Comparison of ENCODE assay signal across 8 cellular contexts in the genomic region with DNA sequence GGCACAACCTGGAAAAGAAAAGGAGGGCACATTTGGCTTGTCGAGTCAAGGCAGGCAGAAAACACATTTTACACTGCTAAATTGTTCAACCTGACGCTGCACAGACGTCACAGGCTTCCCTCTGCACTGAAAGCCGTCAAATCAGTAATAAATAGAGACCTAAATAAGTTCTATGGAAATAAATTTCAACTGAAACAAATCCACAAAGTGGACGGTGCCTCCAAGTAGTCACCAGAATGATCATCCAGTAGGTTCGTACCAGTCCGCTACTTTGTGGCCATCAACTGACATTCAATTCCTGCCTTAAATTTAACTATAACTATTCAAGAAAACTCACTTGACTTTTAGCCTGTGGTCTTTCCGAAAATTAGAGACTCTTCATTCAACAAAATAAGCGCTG. TPM values are rescaled to one million over a fixed set of nuclear protein-coding genes. Genes with fewer than 3 reads are reported as not detected.
DNase-seq lines count a peak whose midpoint lies in the region; ATAC-seq, FAIRE-seq and TF ChIP-seq lines count a peak whose summit lies in the region.

No MANE protein-coding gene starts in this region.

- intact Hi-C loops in K562 (cut with micrococcal nuclease) (no loop called here), transverse colon (cut with DNase I; ENCODE audit: low total_unique reads) (no loop called here)

- H3K27ac ChIP-seq in K562 (ENCODE audit: extremely low read depth, low read depth, low read length) (no peak overlapping the region; the same call in 2 of the 3 replicates), mesenchymal stem cell (ENCODE audit: low read length, poor library complexity, severe bottlenecking) (no peak overlapping the region), transverse colon (peak overlapping the region; percentile 91 to 95 (median 92))

- no peak for DNase-seq in activated T-cell treated with anti-CD3 and anti-CD28 coated beads, Interleukin-2, amount 50 U/mL, for 72 hours
- DNase-seq in activated T-cell treated with anti-CD3 and anti-CD28 coated beads for 4 hours (no peak), K562 (ENCODE audit: extremely low read depth in 1 of 4, low spot score in 3 of 4) (peak in 1 of 4 experiments; percentile 4), mesenchymal stem cell (no peak), transverse colon (no peak), NCI-H187 treated with DMSO at 0.1 percent for 48 hours (lab: John Stamatoyannopoulos, UW) (no peak), GM10248 (ENCODE audit: extremely low spot score) (no peak)
- DNase-seq in stimulated activated CD4-positive, alpha-beta T cell treated with anti-CD3 and anti-CD28 coated beads, Interleukin-4, amount 100 ng/mL, for 24 hours, result no peak

- WGBS in K562 (ENCODE audit: insufficient coverage, low coverage, missing lambda C conversion rate), result 68% methylated on average over 9 of the region's 9 CpGs
- 63% methylated on average over 9 of the region's 9 CpGs for WGBS in mesenchymal stem cell
- WGBS in transverse colon (ENCODE audit: low coverage in 1 of 2), 2 donors, result 35 to 41% methylated on average over 6 to 9 of the region's 9 CpGs

- H3K4me1 ChIP-seq in K562 (replicated peaks in 1 of 2; ENCODE audit: control insufficient read depth in 2 of 2, insufficient read depth in 2 of 2, low read length in 2 of 2), result peaks cover 8% of the 10 kb centered on the region in 2 experiments; a peak in 3 of 5 replicates
- H3K4me1 ChIP-seq in mesenchymal stem cell (ENCODE audit: control insufficient read depth, insufficient read depth, low read depth, low read length), result peaks cover 2% of the 10 kb centered on the region
- H3K4me1 ChIP-seq in transverse colon, result peaks cover 3 to 23% (median 10%) of the 10 kb centered on the region in 4 donors

- H3K79me1 ChIP-seq in mesenchymal stem cell (replicated peaks; ENCODE audit: low read length, poor library complexity, severe bottlenecking), result no peaks in the 10 kb centered on the region

- TF ChIP-seq EP300 in K562 (IDR thresholded peaks at IDR 0.05; ENCODE audit: low read length), result no peak
- no peak for TF ChIP-seq EP300 in transverse colon (IDR thresholded peaks at IDR 0.05; ENCODE audit: low read depth)

- no peak for TF ChIP-seq CTCF in K562 (IDR thresholded peaks at IDR 0.05 in 2 of 3, conservative IDR thresholded peaks at IDR 0.05 in 1 of 3; ENCODE audit: insufficient read depth in 2 of 3, low read depth in 1 of 3, low read length in 3 of 3)
- TF ChIP-seq CTCF in transverse colon (IDR thresholded peaks at IDR 0.05), result no peak
- no peak for TF ChIP-seq CTCF in GM10248 (IDR thresholded peaks at IDR 0.05; ENCODE audit: control extremely low read depth, extremely low read depth, low read depth, missing control alignments)

- H3K27me3 ChIP-seq in K562 (ENCODE audit: control insufficient read depth in 2 of 2, insufficient read depth in 2 of 2, low read length in 2 of 2) (no peaks in the 10 kb centered on the region), mesenchymal stem cell (ENCODE audit: control insufficient read depth in 1 of 2, insufficient read depth in 1 of 2, low read length in 2 of 2) (no peaks in the 10 kb centered on the region), transverse colon (no peaks in the 10 kb centered on the region)

- H2BK120ac ChIP-seq in mesenchymal stem cell (ENCODE audit: low read depth, low read length), result no peak overlapping the region

- in situ Hi-C loops in K562 (cut with MboI), result no loop called here
- in situ Hi-C loops in transverse colon (cut with MboI; ENCODE audit: low pct_ligation_motif_present in 1 of 4, low pct_unique_long_range_greater_than_20kb in 1 of 4, low sequenced_read_pairs in 3 of 4), result no loop called here

- CTCF ChIA-PET in K562 (lab: Yijun Ruan, JAX; ENCODE audit: low intra/inter-chr PET ratio), result no interaction called here
- CTCF ChIA-PET in GM10248 (lab: Yijun Ruan, JAX), result interaction anchor here (1.2 to 2.2 kb wide), 7 partner anchors 8 to 94 kb away, joined by 3 to 9 read pairs (median 6); partner anchors contain the start of gene CYCS

- no peak overlapping the region for H2AK5ac ChIP-seq in mesenchymal stem cell (ENCODE audit: low read length, severe bottlenecking)

- peak overlapping the region in 1 of 2 experiments; percentile 65 for H3K4ac ChIP-seq in mesenchymal stem cell (ENCODE audit: low read depth in 1 of 2, low read length in 2 of 2)

- peak overlapping the region; percentile 86 for H2AFZ ChIP-seq in K562 (ENCODE audit: low read depth, low read length)
- no peak overlapping the region for H2AFZ ChIP-seq in mesenchymal stem cell (ENCODE audit: low read depth, low read length)

- no peak overlapping the region for H3K18ac ChIP-seq in mesenchymal stem cell (ENCODE audit: low read depth in 1 of 2, low read length in 2 of 2)

- H3K4me2 ChIP-seq in K562 (ENCODE audit: insufficient read depth, low read length) (peak overlapping the region; percentile 84), mesenchymal stem cell (ENCODE audit: low read length, poor library complexity, severe bottlenecking) (peak overlapping the region; percentile 69)

- H3K27ac Mint-ChIP-seq in activated T-cell treated with anti-CD3 and anti-CD28 coated beads, Interleukin-2, amount 50 U/mL, for 72 hours, result no peak overlapping the region

- TF ChIP-seq POLR2A in K562 (conservative IDR thresholded peaks at IDR 0.05), result no peak
- TF ChIP-seq POLR2A in transverse colon (IDR thresholded peaks at IDR 0.05), result no peak

- H4K20me1 ChIP-seq in K562 (replicated peaks; ENCODE audit: control insufficient read depth, insufficient read depth, low read length), result no peaks in the 10 kb centered on the region

- H3K36me3 ChIP-seq in K562 (ENCODE audit: control insufficient read depth, insufficient read depth, low read length) (no peaks in the 10 kb centered on the region), mesenchymal stem cell (ENCODE audit: control insufficient read depth in 1 of 2, insufficient read depth in 2 of 2, low read depth in 1 of 2, low read length in 2 of 2) (no peaks in the 10 kb centered on the region), transverse colon (no peaks in the 10 kb centered on the region)

- ATAC-seq in activated T-cell treated with anti-CD3 and anti-CD28 coated beads, Interleukin-2, amount 50 U/mL, for 72 hours (replicated peaks in 1 of 2), result no peak
- ATAC-seq in K562, result no peak

- no peaks in the 10 kb centered on the region for H3K9me3 Mint-ChIP-seq in activated T-cell treated with anti-CD3 and anti-CD28 coated beads, Interleukin-2, amount 50 U/mL, for 72 hours

- no peaks in the 10 kb centered on the region for H3K9me3 ChIP-seq in K562 (replicated peaks; ENCODE audit: control insufficient read depth, insufficient read depth, low read depth, low read length)
- no peaks in the 10 kb centered on the region for H3K9me3 ChIP-seq in mesenchymal stem cell (ENCODE audit: control insufficient read depth, low read length)
- H3K9me3 ChIP-seq in transverse colon, result no peaks in the 10 kb centered on the region

- no peaks in the 10 kb centered on the region for H3K79me2 ChIP-seq in K562 (ENCODE audit: control insufficient read depth, insufficient read depth, low read length)

- H4K8ac ChIP-seq in mesenchymal stem cell (ENCODE audit: low read length), result no peak overlapping the region

- no peak overlapping the region for H2BK12ac ChIP-seq in mesenchymal stem cell (ENCODE audit: low read length in 2 of 2)

- no peak overlapping the region for H4K91ac ChIP-seq in mesenchymal stem cell (ENCODE audit: low read length)

- POLR2A ChIA-PET in K562 (lab: Yijun Ruan, JAX) (interaction anchor here (1.5 kb wide), 1 partner anchor 54 kb away, joined by 11 read pairs; the partner anchor contains the start of gene CYCS), GM10248 (lab: Yijun Ruan, JAX) (interaction anchor here (1.5 kb wide), 1 partner anchor 54 kb away, joined by 7 read pairs; the partner anchor contains the start of gene CYCS)

- H2BK15ac ChIP-seq in mesenchymal stem cell (ENCODE audit: low read depth, poor library complexity, severe bottlenecking), result no peak overlapping the region

- peak overlapping the region; percentile 85 to 89 for H3K4me3 Mint-ChIP-seq in activated T-cell treated with anti-CD3 and anti-CD28 coated beads, Interleukin-2, amount 50 U/mL, for 72 hours

- no peak overlapping the region for H2BK5ac ChIP-seq in mesenchymal stem cell (ENCODE audit: low read depth, low read length, poor library complexity, severe bottlenecking)

- peaks cover 0 to 2% of the 10 kb centered on the region in 2 donors for H3K36me3 Mint-ChIP-seq in activated T-cell treated with anti-CD3 and anti-CD28 coated beads, Interleukin-2, amount 50 U/mL, for 72 hours (ENCODE audit: insufficient read depth in 2 of 2)

- no peak overlapping the region for H3K23ac ChIP-seq in mesenchymal stem cell (ENCODE audit: low read length in 2 of 2)

- H3K4me3 ChIP-seq in K562 (peak overlapping the region; percentile 51), mesenchymal stem cell (ENCODE audit: insufficient read depth in 1 of 2, low read depth in 1 of 2, low read length in 2 of 2) (peak overlapping the region; percentile 81 to 89), transverse colon (peak overlapping the region; percentile 80 to 84 (median 82))

- no peak overlapping the region for H3K14ac ChIP-seq in mesenchymal stem cell (ENCODE audit: low read length in 2 of 2)

- H3K9ac ChIP-seq in K562 (ENCODE audit: insufficient read depth in 1 of 2, low read depth in 2 of 2, low read length in 2 of 2), result peak overlapping the region; percentile 63 to 94; a peak in 3 of 4 replicates
- H3K9ac ChIP-seq in mesenchymal stem cell (ENCODE audit: low read length), result peak overlapping the region; percentile 81

- no peaks in the 10 kb centered on the region for H3K9me1 ChIP-seq in K562 (ENCODE audit: control insufficient read depth, insufficient read depth, low read length)

- no peaks in the 10 kb centered on the region for H3K27me3 Mint-ChIP-seq in activated T-cell treated with anti-CD3 and anti-CD28 coated beads, Interleukin-2, amount 50 U/mL, for 72 hours (ENCODE audit: low read depth)

- BruUV-seq in K562 (replicated peaks; lab: Mats Ljungman, UMichigan), result TSS peak; percentile 49

- peak; percentile 60 for FAIRE-seq in K562 (lab: Jason Lieb, UNC)

- TF ChIP-seq RAD21 in K562 (CRISPR knock-in tag; conservative IDR thresholded peaks at IDR 0.05 in 1 of 2, IDR thresholded peaks at IDR 0.05 in 1 of 2), result no peak

- peaks cover 10% of the 10 kb centered on the region for H3K4me1 Mint-ChIP-seq in activated T-cell treated with anti-CD3 and anti-CD28 coated beads, Interleukin-2, amount 50 U/mL, for 72 hours (ENCODE audit: low read depth)

RNA-seq across cellular contexts. Expression of gene NPVF, which starts 49.0 kb away (rescaled TPM):
- total RNA-seq in activated T-cell treated with anti-CD3 and anti-CD28 coated beads, Interleukin-2, amount 50 U/mL, for 72 hours, result not detected
- total RNA-seq in K562 (2011; cell fraction: chromatin; rRNA removed; ENCODE audit: low replicate concordance), result not detected in 2 replicates
- total RNA-seq in K562 (2011; cell fraction: nucleolus; rRNA removed), result not detected in 2 replicates
- total RNA-seq in K562 (2011; cell fraction: nucleoplasm; rRNA removed), result not detected in 2 replicates
- total RNA-seq in K562 (2014; rRNA removed), result not detected in 2 replicates
- not detected in 2 replicates for total RNA-seq in K562 (2014; rRNA removed; fragmentation: Illumina TruSeq; extraction: Trizol)
- total RNA-seq in K562 (2015; rRNA removed; fragmentation: Illumina TruSeq; extraction: Trizol), result not detected in 2 replicates
- not detected in 2 replicates for total RNA-seq in K562 (2021)
- polyA plus RNA-seq in K562 (2011; rRNA removed), result not detected in 2 replicates
- polyA plus RNA-seq in K562 (2011; cell fraction: cytosol; rRNA removed), result not detected in 2 replicates
- not detected in 2 replicates for polyA plus RNA-seq in K562 (2011; cell fraction: nucleus; rRNA removed)
- not detected in 2 replicates for polyA plus RNA-seq in K562 (2012)
- not detected in 2 replicates for polyA plus RNA-seq in K562 (2014; fragmentation: Illumina TruSeq; extraction: Trizol)
- not detected for polyA plus RNA-seq in K562 (2014; fragmentation: Nextera tagmentation; extraction: Ambion mirVana)
- not detected in 2 replicates for polyA plus RNA-seq in K562 (2014; rRNA removed)
- polyA minus RNA-seq in K562 (2011; rRNA and poly(A)+ RNA removed), result not detected in 2 replicates
- not detected in 2 replicates for polyA minus RNA-seq in K562 (2011; cell fraction: cytosol; rRNA and poly(A)+ RNA removed)
- polyA minus RNA-seq in K562 (2011; cell fraction: nucleus; rRNA and poly(A)+ RNA removed), result not detected in 2 replicates
- polyA plus RNA-seq in mesenchymal stem cell (2013, experiment 1 of 2), result not detected
- polyA plus RNA-seq in mesenchymal stem cell (2013, experiment 2 of 2), result not detected
- total RNA-seq in transverse colon, result not detected

RNA-seq across cellular contexts. Expression of gene CYCS, which starts 54.3 kb away (rescaled TPM):
- total RNA-seq in activated T-cell treated with anti-CD3 and anti-CD28 coated beads, Interleukin-2, amount 50 U/mL, for 72 hours, result 100 to 1,000 TPM; 147 to 158 TPM
- total RNA-seq in K562 (2011; cell fraction: chromatin; rRNA removed; ENCODE audit: low replicate concordance), result 31.9 and 73.5 TPM in 2 replicates
- 34.5 and 37.9 TPM in 2 replicates for total RNA-seq in K562 (2011; cell fraction: nucleolus; rRNA removed)
- total RNA-seq in K562 (2011; cell fraction: nucleoplasm; rRNA removed), result 69.7 and 114 TPM in 2 replicates
- 188 and 206 TPM in 2 replicates for total RNA-seq in K562 (2014; rRNA removed)
- 702 and 833 TPM in 2 replicates for total RNA-seq in K562 (2014; rRNA removed; fragmentation: Illumina TruSeq; extraction: Trizol)
- total RNA-seq in K562 (2015; rRNA removed; fragmentation: Illumina TruSeq; extraction: Trizol), result 373 and 408 TPM in 2 replicates
- 438 and 485 TPM in 2 replicates for total RNA-seq in K562 (2021)
- 229 and 365 TPM in 2 replicates for polyA plus RNA-seq in K562 (2011; rRNA removed)
- 26.7 and 85.8 TPM in 2 replicates for polyA plus RNA-seq in K562 (2011; cell fraction: cytosol; rRNA removed)
- polyA plus RNA-seq in K562 (2011; cell fraction: nucleus; rRNA removed), result 26.4 and 45.1 TPM in 2 replicates
- 281 and 418 TPM in 2 replicates for polyA plus RNA-seq in K562 (2012)
- polyA plus RNA-seq in K562 (2014; fragmentation: Illumina TruSeq; extraction: Trizol), result 697 and 770 TPM in 2 replicates
- polyA plus RNA-seq in K562 (2014; fragmentation: Nextera tagmentation; extraction: Ambion mirVana), result 1,000 to 10,000 TPM in 1 of 2 experiments, 100 to 1,000 TPM in 1; 978 to 1,425 TPM
- polyA plus RNA-seq in K562 (2014; rRNA removed), result 352 and 357 TPM in 2 replicates
- polyA minus RNA-seq in K562 (2011; rRNA and poly(A)+ RNA removed), result 133 and 167 TPM in 2 replicates
- 71.4 and 87.0 TPM in 2 replicates for polyA minus RNA-seq in K562 (2011; cell fraction: cytosol; rRNA and poly(A)+ RNA removed)
- 35.1 and 54.0 TPM in 2 replicates for polyA minus RNA-seq in K562 (2011; cell fraction: nucleus; rRNA and poly(A)+ RNA removed)
- 87.5 TPM for polyA plus RNA-seq in mesenchymal stem cell (2013, experiment 1 of 2)
- polyA plus RNA-seq in mesenchymal stem cell (2013, experiment 2 of 2), result 85.0 TPM
- total RNA-seq in transverse colon, result 100 to 1,000 TPM in 2 of 4 donors, 10 to 100 TPM in 2; 29.9 to 129 (median 66.8) TPM

Comparison
In these comparisons a context has a peak if more than half of its experiments do, and no peak if none do; other contexts are left out.
1. H3K27ac ChIP-seq: peak in transverse colon (4 of 4); none in K562 (single experiment) and mesenchymal stem cell (single experiment).
2. Peak in every context shown above with its lines, with median percentiles within 50 percentile points of each other: H3K4me3 ChIP-seq.